24 cellular contexts compared by ENCODE assay signal in the genomic region with DNA sequence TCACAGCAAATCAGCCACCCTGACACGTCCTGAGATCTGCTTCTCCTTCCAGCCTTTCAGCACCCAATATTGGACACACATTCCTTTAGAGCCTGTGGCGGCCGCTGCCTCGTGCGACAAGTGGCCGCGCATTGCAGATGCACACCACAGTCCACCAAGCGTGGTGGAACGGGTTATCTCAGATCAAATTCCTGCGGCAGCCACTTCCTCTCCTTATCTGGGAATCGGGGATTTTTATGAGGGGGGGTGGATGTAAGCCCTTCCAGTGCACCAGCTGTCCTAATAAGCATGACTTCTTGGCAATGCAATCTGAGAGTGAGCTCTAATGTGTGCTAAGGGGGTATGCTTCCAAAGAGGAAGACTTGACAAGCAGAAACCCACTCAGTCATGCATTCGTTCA. TPM values are rescaled to one million over a fixed set of nuclear protein-coding genes. Genes with fewer than 3 reads are reported as not detected.
DNase-seq lines count a peak whose midpoint lies in the region; ATAC-seq and TF ChIP-seq lines count a peak whose summit lies in the region.
"Had no signal": no experiment of that assay in that cellular context is flagged by ENCODE, and none has a peak within 500 bp of the region (broad histone marks: within the 10 kb centered on the region; RNA-seq: fewer than 3 reads in every experiment).

No MANE protein-coding gene starts in this region.

- H3K4me1 ChIP-seq in SJCRH30 (peaks cover 35% of the 10 kb centered on the region), upper lobe of right lung (no peaks in the 10 kb centered on the region), suprapubic skin (no peaks in the 10 kb centered on the region)
- H3K4me1 ChIP-seq: uterus had no signal

- 74% methylated on average over 12 of the region's 12 CpGs for WGBS in suprapubic skin

- H3K27me3 ChIP-seq in SJCRH30 (no peaks in the 10 kb centered on the region), upper lobe of right lung (no peaks in the 10 kb centered on the region), suprapubic skin (no peaks in the 10 kb centered on the region)
- H3K27me3 ChIP-seq: uterus had no signal

- TF ChIP-seq POLR2A in suprapubic skin (IDR thresholded peaks at IDR 0.05) = no peak

- H3K27ac ChIP-seq in SJCRH30 (peak overlapping the region; percentile 96), upper lobe of right lung (no peak overlapping the region), suprapubic skin (no peak overlapping the region)
- H3K27ac ChIP-seq: lower lobe of right lung, PC-9, SK-N-MC, uterus had no signal

- TF ChIP-seq EP300 in suprapubic skin (IDR thresholded peaks at IDR 0.05) = no peak

- H3K4me3 ChIP-seq in SJCRH30 = peak overlapping the region; percentile 2; the same call in 1 of the 2 replicates
- H3K4me3 ChIP-seq in upper lobe of right lung = no peak overlapping the region
- no peak overlapping the region for H3K4me3 ChIP-seq in suprapubic skin
- H3K4me3 ChIP-seq: lower lobe of right lung, PC-9, SK-N-MC, uterus had no signal

- intact Hi-C loops in left cardiac atrium (cut with DNase I) = no loop called here
- intact Hi-C loops in cardiac septum (cut with DNase I) = no loop called here
- intact Hi-C loops in upper lobe of right lung (cut with DNase I) = no loop called here

- TF ChIP-seq CTCF in upper lobe of right lung (IDR thresholded peaks at IDR 0.05) = no peak
- TF ChIP-seq CTCF in suprapubic skin (IDR thresholded peaks at IDR 0.05) = no peak

- peaks cover 15% of the 10 kb centered on the region for H3K9me3 ChIP-seq in SJCRH30 (replicated peaks)
- no peaks in the 10 kb centered on the region for H3K9me3 ChIP-seq in upper lobe of right lung
- H3K9me3 ChIP-seq in suprapubic skin = no peaks in the 10 kb centered on the region
- H3K9me3 ChIP-seq: lower lobe of right lung, uterus had no signal

- no peaks in the 10 kb centered on the region for H3K36me3 ChIP-seq in SJCRH30
- H3K36me3 ChIP-seq in upper lobe of right lung = no peaks in the 10 kb centered on the region
- no peaks in the 10 kb centered on the region for H3K36me3 ChIP-seq in suprapubic skin
- H3K36me3 ChIP-seq: lower lobe of right lung, uterus had no signal

- peak; percentile 23 to 70 for ATAC-seq in left cardiac atrium
- ATAC-seq in upper lobe of right lung = peak; percentile 29
- no peak for ATAC-seq in HG03354 (IDR thresholded peaks at IDR 0.05; ENCODE audit: poor library complexity, severe bottlenecking, unreplicated experiment)

- DNase-seq in left cardiac atrium (no peak), cardiac septum (ENCODE audit: low spot score) (no peak), SJCRH30 (peak; percentile 99 to 100), iris pigment epithelial cell (ENCODE audit: low read depth) (peak; percentile 49), upper lobe of right lung (no peak), suprapubic skin (ENCODE audit: low spot score in 2 of 2) (no peak)
- DNase-seq in activated CD4-positive, alpha-beta T cell treated with anti-CD3 and anti-CD28 coated beads, Interleukin-2, amount 50 U/mL, for 1 hour = no peak
- DNase-seq: activated naive CD4-positive, alpha-beta T cell treated with Interleukin-2 at 50 U/mL for 16 hours; activated T-cell treated with anti-CD3 and anti-CD28 coated beads, Interleukin-2, amount 50 U/mL, for 24 hours; anterior cingulate cortex; C1 segment of cervical spinal cord; GF-D8; head of caudate nucleus; lower lobe of right lung; NCI-H187; NCI-H774; occipital lobe; substantia nigra; T1000; uterus had no signal

RNA-seq across cellular contexts. Expression of a gene that starts 18.3 kb away (rescaled TPM):
- total RNA-seq in left cardiac atrium (10 to 100 TPM in 1 of 2 donors, under 1 TPM in 1; 0.27 to 36.7 TPM), cardiac septum (0.83 TPM), upper lobe of right lung (1.4 TPM), suprapubic skin (not detected)
- total RNA-seq in SJCRH30 (2014; rRNA removed; shearing (Covaris generic)) = 0.08 TPM in 1 of 2 replicates, not detected in the other
- total RNA-seq: cerebellum, occipital lobe, PC-9, uterus had no signal

Comparison
In these comparisons a context has a peak if more than half of its experiments do, and no peak if none do; other contexts are left out.
1. DNase-seq: peak in SJCRH30 (2 of 2) and iris pigment epithelial cell (single experiment); none in left cardiac atrium (single experiment), cardiac septum (single experiment), upper lobe of right lung (single experiment), suprapubic skin (0 of 2) and activated CD4-positive, alpha-beta T cell treated with anti-CD3 and anti-CD28 coated beads, Interleukin-2, amount 50 U/mL, for 1 hour (single experiment).